Comparison of ENCODE assay signal across 1 cellular context in the genomic region with DNA sequence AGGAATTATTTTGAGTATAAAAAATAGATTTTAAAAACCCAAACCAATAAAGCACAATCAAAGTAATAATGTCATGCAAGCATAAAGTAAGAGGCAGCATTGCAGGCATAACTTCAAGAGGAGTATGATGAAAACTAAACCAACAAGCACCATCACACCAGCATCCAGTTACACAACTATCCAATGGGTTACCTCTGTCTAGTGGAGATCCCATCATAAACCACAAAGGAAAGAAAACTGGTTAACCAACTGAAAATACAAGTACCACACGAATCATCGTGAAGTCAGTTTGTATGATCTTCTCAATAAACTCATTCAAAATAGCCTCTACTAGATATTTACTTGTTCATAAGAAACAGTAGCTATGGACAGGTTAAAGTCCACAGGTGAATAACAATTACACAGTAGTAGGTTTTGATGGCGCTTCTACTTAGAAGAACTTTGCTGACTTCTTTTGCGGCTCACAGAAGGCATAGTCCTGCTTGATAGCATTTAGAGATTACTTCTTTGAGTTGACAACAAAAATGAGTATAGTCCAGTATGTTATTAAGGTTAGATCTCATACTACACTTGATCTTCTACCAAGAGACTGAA.
TF ChIP-seq lines count a peak whose summit lies in the region.

No MANE protein-coding gene starts in this region.

TF ChIP-seq in IMR-90, 13 proteins besides CTCF, POLR2A, EP300 and RAD21 (continued from another document):
- TF ChIP-seq, protein P1, sequence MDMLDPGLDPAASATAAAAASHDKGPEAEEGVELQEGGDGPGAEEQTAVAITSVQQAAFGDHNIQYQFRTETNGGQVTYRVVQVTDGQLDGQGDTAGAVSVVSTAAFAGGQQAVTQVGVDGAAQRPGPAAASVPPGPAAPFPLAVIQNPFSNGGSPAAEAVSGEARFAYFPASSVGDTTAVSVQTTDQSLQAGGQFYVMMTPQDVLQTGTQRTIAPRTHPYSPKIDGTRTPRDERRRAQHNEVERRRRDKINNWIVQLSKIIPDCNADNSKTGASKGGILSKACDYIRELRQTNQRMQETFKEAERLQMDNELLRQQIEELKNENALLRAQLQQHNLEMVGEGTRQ (IDR thresholded peaks at IDR 0.05; ENCODE audit: low read depth, low read length): no peak
- TF ChIP-seq, protein P2, sequence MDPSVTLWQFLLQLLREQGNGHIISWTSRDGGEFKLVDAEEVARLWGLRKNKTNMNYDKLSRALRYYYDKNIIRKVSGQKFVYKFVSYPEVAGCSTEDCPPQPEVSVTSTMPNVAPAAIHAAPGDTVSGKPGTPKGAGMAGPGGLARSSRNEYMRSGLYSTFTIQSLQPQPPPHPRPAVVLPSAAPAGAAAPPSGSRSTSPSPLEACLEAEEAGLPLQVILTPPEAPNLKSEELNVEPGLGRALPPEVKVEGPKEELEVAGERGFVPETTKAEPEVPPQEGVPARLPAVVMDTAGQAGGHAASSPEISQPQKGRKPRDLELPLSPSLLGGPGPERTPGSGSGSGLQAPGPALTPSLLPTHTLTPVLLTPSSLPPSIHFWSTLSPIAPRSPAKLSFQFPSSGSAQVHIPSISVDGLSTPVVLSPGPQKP (IDR thresholded peaks at IDR 0.05; ENCODE audit: borderline replicate concordance, low read depth, low read length): no peak
- TF ChIP-seq RCOR1 (IDR thresholded peaks at IDR 0.05; ENCODE audit: insufficient replicate concordance, low read length) (no peak), CEBPB (IDR thresholded peaks at IDR 0.05; ENCODE audit: low read depth, low read length) (no peak), FOS (IDR thresholded peaks at IDR 0.05; ENCODE audit: low read depth, low read length) (no peak), RFX5 (IDR thresholded peaks at IDR 0.05; ENCODE audit: low read depth, low read length) (no peak), SMC3 (IDR thresholded peaks at IDR 0.05; ENCODE audit: low read depth, low read length) (no peak), MXI1 (IDR thresholded peaks at IDR 0.05; ENCODE audit: borderline replicate concordance, low read depth, low read length) (no peak), CHD1 (IDR thresholded peaks at IDR 0.05; ENCODE audit: low read depth, low read length) (no peak), BHLHE40 (IDR thresholded peaks at IDR 0.05; ENCODE audit: low read depth, low read length) (no peak), MAZ (IDR thresholded peaks at IDR 0.05; ENCODE audit: borderline replicate concordance, low read depth, low read length) (no peak)
